In genomic region chr5:5798041-5798827, GRCh38 we compare ENCODE assay signal across 21 cellular contexts.
"Had no signal": no experiment of that assay in that cellular context is flagged by ENCODE, and none has a peak within 500 bp of the region (broad histone marks: within the 10 kb centered on the region; RNA-seq: fewer than 3 reads in every experiment).

No MANE protein-coding gene starts in this region.

- H3K9me3 Mint-ChIP-seq: dendritic cell treated with granulocyte-macrophage colony-stimulating factor and Interleukin-4, amounts not matched to agents 40 ng/mL and 50 ng/mL, for 4 days; endodermal cell; natural killer cell; neural progenitor cell; stimulated activated naive CD8-positive, alpha-beta T cell treated with anti-CD3 and anti-CD28 coated beads, Interleukin-15, amount 100 ng/mL, for 72 hours had no signal

- H3K4me1 Mint-ChIP-seq: natural killer cell had no signal

- H3K27me3 Mint-ChIP-seq: dendritic cell treated with granulocyte-macrophage colony-stimulating factor and Interleukin-4, amounts not matched to agents 40 ng/mL and 50 ng/mL, for 4 days; progenitor cell of endocrine pancreas had no signal

- H3K27ac Mint-ChIP-seq: dendritic cell treated with granulocyte-macrophage colony-stimulating factor and Interleukin-4, amounts not matched to agents 40 ng/mL and 50 ng/mL, for 4 days; endodermal cell; natural killer cell; neural progenitor cell; progenitor cell of endocrine pancreas had no signal

- H3K4me3 Mint-ChIP-seq: dendritic cell treated with granulocyte-macrophage colony-stimulating factor and Interleukin-4, amounts not matched to agents 40 ng/mL and 50 ng/mL, for 4 days; endodermal cell; natural killer cell; neural progenitor cell; stimulated activated naive CD8-positive, alpha-beta T cell treated with anti-CD3 and anti-CD28 coated beads, Interleukin-15, amount 100 ng/mL, for 72 hours had no signal

- ATAC-seq: left ventricle myocardium superior; lower lobe of right lung; natural killer cell; sciatic nerve; stimulated activated naive CD8-positive, alpha-beta T cell treated with anti-CD3 and anti-CD28 coated beads, Interleukin-15, amount 100 ng/mL, for 72 hours; upper lobe of right lung had no signal

- DNase-seq: colonic mucosa; effector CD8-positive, alpha-beta T cell; endodermal cell; esophagus squamous epithelium; foreskin melanocyte; left ventricle myocardium superior; lower lobe of right lung; natural killer cell; stimulated activated CD4-positive, alpha-beta T cell treated with anti-CD3 and anti-CD28 coated beads, Interleukin-12 subunit alpha, Interleukin-12 subunit beta, amount 100 ng/mL, for 4 hours; stimulated activated CD4-positive, alpha-beta T cell treated with anti-CD3 and anti-CD28 coated beads, Interleukin-1b, Interleukin-23, amount 100 ng/mL, for 48 hours; stimulated activated CD4-positive, alpha-beta T cell treated with anti-CD3 and anti-CD28 coated beads, Interleukin-4, amount 100 ng/mL, for 1 hour; stimulated activated CD8-positive, alpha-beta memory T cell treated with anti-CD3 and anti-CD28 coated beads, Interleukin-4, amount 100 ng/mL, for 48 hours; stimulated activated naive CD4-positive, alpha-beta T cell; stimulated activated naive CD8-positive, alpha-beta T cell treated with anti-CD3 and anti-CD28 coated beads, Interleukin-15, amount 100 ng/mL, for 72 hours; transverse colon; upper lobe of right lung; uterus had no signal

- H3K36me3 Mint-ChIP-seq: natural killer cell, neural progenitor cell had no signal
